ENCODE assay signal across 3 cellular contexts in the genomic region with DNA sequence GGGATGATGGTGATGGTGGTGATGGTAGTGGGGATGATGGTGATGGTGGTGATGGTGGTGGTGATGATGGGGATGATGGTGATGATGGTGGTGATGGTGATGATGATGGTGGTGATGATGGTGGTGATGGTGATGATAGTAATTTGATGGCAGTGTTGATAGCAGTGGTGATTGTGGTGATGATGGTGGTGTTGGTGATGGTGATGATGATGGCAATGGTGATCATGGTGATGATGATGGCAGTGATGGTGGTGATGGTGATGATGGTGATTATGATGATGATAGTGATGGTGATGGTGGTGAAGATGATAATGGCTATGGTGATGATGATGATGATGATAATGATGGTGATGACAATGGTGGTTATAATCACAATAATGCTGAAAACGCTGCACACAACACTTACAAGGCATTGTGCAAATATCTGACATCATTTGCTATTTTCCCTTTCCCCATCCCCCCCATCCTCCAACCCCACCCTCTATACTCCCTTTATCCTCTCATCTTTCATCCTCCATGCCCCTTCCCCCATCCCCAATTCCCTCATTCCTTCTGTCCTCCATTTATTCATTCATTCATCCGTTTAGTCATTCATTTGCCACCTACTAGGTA.
TF ChIP-seq lines count a peak whose summit lies in the region.

No MANE protein-coding gene starts in this region.

TF ChIP-seq in GM12891, 5 proteins besides CTCF, POLR2A, EP300 and RAD21:
- TF ChIP-seq POLR2AphosphoS5 (IDR thresholded peaks at IDR 0.05; ENCODE audit: low read depth, low read length): no peak
- TF ChIP-seq POU2F2 (IDR thresholded peaks at IDR 0.05; ENCODE audit: low read depth, low read length): no peak
- TF ChIP-seq SPI1 (IDR thresholded peaks at IDR 0.05; ENCODE audit: low read depth, low read length): no peak
- no peak for TF ChIP-seq TAF1 (IDR thresholded peaks at IDR 0.05; ENCODE audit: low read depth, low read length)
- no peak for TF ChIP-seq PAX5 (IDR thresholded peaks at IDR 0.05; ENCODE audit: insufficient read depth, low read length, severe bottlenecking)

TF ChIP-seq in IMR-90, 13 proteins besides CTCF, POLR2A, EP300 and RAD21:
- TF ChIP-seq NFE2L2 (IDR thresholded peaks at IDR 0.05; ENCODE audit: low read depth, low read length): no peak
- no peak for TF ChIP-seq RFX5 (IDR thresholded peaks at IDR 0.05; ENCODE audit: low read depth, low read length)
- TF ChIP-seq, protein P1, sequence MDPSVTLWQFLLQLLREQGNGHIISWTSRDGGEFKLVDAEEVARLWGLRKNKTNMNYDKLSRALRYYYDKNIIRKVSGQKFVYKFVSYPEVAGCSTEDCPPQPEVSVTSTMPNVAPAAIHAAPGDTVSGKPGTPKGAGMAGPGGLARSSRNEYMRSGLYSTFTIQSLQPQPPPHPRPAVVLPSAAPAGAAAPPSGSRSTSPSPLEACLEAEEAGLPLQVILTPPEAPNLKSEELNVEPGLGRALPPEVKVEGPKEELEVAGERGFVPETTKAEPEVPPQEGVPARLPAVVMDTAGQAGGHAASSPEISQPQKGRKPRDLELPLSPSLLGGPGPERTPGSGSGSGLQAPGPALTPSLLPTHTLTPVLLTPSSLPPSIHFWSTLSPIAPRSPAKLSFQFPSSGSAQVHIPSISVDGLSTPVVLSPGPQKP (IDR thresholded peaks at IDR 0.05; ENCODE audit: borderline replicate concordance, low read depth, low read length): no peak
- no peak for TF ChIP-seq CEBPB (IDR thresholded peaks at IDR 0.05; ENCODE audit: low read depth, low read length)
- no peak for TF ChIP-seq BHLHE40 (IDR thresholded peaks at IDR 0.05; ENCODE audit: low read depth, low read length)
- TF ChIP-seq, protein P2, sequence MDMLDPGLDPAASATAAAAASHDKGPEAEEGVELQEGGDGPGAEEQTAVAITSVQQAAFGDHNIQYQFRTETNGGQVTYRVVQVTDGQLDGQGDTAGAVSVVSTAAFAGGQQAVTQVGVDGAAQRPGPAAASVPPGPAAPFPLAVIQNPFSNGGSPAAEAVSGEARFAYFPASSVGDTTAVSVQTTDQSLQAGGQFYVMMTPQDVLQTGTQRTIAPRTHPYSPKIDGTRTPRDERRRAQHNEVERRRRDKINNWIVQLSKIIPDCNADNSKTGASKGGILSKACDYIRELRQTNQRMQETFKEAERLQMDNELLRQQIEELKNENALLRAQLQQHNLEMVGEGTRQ (IDR thresholded peaks at IDR 0.05; ENCODE audit: low read depth, low read length): no peak
- no peak for TF ChIP-seq MAZ (IDR thresholded peaks at IDR 0.05; ENCODE audit: borderline replicate concordance, low read depth, low read length)
- TF ChIP-seq SMC3 (IDR thresholded peaks at IDR 0.05; ENCODE audit: low read depth, low read length): no peak
- no peak for TF ChIP-seq MAFK (IDR thresholded peaks at IDR 0.05; ENCODE audit: low read depth, low read length)
- no peak for TF ChIP-seq RCOR1 (IDR thresholded peaks at IDR 0.05; ENCODE audit: insufficient replicate concordance, low read length)
- no peak for TF ChIP-seq FOS (IDR thresholded peaks at IDR 0.05; ENCODE audit: low read depth, low read length)
- TF ChIP-seq CHD1 (IDR thresholded peaks at IDR 0.05; ENCODE audit: low read depth, low read length): no peak

TF ChIP-seq in H1, 55 proteins besides CTCF, POLR2A, EP300 and RAD21:
- TF ChIP-seq RBBP5 (IDR thresholded peaks at IDR 0.05; ENCODE audit: borderline replicate concordance, low read depth, low read length) (no peak), SAP30 (IDR thresholded peaks at IDR 0.05; ENCODE audit: insufficient read depth, insufficient replicate concordance, low read length) (no peak), TEAD4 (IDR thresholded peaks at IDR 0.05; ENCODE audit: low read depth, low read length) (no peak), JUND (IDR thresholded peaks at IDR 0.05; ENCODE audit: low read length) (no peak), PHF8 (conservative IDR thresholded peaks at IDR 0.05; ENCODE audit: low read depth, low read length) (no peak), CBX8 (IDR thresholded peaks at IDR 0.05; ENCODE audit: borderline replicate concordance, low read depth, low read length) (no peak), CREB1 (IDR thresholded peaks at IDR 0.05) (no peak)
- TF ChIP-seq, protein P2 (IDR thresholded peaks at IDR 0.05; ENCODE audit: low read length): no peak
- TF ChIP-seq, protein P3, sequence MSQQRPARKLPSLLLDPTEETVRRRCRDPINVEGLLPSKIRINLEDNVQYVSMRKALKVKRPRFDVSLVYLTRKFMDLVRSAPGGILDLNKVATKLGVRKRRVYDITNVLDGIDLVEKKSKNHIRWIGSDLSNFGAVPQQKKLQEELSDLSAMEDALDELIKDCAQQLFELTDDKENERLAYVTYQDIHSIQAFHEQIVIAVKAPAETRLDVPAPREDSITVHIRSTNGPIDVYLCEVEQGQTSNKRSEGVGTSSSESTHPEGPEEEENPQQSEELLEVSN (IDR thresholded peaks at IDR 0.05): no peak
- TF ChIP-seq, protein P4, sequence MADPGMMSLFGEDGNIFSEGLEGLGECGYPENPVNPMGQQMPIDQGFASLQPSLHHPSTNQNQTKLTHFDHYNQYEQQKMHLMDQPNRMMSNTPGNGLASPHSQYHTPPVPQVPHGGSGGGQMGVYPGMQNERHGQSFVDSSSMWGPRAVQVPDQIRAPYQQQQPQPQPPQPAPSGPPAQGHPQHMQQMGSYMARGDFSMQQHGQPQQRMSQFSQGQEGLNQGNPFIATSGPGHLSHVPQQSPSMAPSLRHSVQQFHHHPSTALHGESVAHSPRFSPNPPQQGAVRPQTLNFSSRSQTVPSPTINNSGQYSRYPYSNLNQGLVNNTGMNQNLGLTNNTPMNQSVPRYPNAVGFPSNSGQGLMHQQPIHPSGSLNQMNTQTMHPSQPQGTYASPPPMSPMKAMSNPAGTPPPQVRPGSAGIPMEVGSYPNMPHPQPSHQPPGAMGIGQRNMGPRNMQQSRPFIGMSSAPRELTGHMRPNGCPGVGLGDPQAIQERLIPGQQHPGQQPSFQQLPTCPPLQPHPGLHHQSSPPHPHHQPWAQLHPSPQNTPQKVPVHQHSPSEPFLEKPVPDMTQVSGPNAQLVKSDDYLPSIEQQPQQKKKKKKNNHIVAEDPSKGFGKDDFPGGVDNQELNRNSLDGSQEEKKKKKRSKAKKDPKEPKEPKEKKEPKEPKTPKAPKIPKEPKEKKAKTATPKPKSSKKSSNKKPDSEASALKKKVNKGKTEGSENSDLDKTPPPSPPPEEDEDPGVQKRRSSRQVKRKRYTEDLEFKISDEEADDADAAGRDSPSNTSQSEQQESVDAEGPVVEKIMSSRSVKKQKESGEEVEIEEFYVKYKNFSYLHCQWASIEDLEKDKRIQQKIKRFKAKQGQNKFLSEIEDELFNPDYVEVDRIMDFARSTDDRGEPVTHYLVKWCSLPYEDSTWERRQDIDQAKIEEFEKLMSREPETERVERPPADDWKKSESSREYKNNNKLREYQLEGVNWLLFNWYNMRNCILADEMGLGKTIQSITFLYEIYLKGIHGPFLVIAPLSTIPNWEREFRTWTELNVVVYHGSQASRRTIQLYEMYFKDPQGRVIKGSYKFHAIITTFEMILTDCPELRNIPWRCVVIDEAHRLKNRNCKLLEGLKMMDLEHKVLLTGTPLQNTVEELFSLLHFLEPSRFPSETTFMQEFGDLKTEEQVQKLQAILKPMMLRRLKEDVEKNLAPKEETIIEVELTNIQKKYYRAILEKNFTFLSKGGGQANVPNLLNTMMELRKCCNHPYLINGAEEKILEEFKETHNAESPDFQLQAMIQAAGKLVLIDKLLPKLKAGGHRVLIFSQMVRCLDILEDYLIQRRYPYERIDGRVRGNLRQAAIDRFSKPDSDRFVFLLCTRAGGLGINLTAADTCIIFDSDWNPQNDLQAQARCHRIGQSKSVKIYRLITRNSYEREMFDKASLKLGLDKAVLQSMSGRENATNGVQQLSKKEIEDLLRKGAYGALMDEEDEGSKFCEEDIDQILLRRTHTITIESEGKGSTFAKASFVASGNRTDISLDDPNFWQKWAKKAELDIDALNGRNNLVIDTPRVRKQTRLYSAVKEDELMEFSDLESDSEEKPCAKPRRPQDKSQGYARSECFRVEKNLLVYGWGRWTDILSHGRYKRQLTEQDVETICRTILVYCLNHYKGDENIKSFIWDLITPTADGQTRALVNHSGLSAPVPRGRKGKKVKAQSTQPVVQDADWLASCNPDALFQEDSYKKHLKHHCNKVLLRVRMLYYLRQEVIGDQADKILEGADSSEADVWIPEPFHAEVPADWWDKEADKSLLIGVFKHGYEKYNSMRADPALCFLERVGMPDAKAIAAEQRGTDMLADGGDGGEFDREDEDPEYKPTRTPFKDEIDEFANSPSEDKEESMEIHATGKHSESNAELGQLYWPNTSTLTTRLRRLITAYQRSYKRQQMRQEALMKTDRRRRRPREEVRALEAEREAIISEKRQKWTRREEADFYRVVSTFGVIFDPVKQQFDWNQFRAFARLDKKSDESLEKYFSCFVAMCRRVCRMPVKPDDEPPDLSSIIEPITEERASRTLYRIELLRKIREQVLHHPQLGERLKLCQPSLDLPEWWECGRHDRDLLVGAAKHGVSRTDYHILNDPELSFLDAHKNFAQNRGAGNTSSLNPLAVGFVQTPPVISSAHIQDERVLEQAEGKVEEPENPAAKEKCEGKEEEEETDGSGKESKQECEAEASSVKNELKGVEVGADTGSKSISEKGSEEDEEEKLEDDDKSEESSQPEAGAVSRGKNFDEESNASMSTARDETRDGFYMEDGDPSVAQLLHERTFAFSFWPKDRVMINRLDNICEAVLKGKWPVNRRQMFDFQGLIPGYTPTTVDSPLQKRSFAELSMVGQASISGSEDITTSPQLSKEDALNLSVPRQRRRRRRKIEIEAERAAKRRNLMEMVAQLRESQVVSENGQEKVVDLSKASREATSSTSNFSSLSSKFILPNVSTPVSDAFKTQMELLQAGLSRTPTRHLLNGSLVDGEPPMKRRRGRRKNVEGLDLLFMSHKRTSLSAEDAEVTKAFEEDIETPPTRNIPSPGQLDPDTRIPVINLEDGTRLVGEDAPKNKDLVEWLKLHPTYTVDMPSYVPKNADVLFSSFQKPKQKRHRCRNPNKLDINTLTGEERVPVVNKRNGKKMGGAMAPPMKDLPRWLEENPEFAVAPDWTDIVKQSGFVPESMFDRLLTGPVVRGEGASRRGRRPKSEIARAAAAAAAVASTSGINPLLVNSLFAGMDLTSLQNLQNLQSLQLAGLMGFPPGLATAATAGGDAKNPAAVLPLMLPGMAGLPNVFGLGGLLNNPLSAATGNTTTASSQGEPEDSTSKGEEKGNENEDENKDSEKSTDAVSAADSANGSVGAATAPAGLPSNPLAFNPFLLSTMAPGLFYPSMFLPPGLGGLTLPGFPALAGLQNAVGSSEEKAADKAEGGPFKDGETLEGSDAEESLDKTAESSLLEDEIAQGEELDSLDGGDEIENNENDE (IDR thresholded peaks at IDR 0.05; ENCODE audit: insufficient replicate concordance, low read length): no peak
